ENCODE assay signal across 8 cellular contexts in the genomic region with DNA sequence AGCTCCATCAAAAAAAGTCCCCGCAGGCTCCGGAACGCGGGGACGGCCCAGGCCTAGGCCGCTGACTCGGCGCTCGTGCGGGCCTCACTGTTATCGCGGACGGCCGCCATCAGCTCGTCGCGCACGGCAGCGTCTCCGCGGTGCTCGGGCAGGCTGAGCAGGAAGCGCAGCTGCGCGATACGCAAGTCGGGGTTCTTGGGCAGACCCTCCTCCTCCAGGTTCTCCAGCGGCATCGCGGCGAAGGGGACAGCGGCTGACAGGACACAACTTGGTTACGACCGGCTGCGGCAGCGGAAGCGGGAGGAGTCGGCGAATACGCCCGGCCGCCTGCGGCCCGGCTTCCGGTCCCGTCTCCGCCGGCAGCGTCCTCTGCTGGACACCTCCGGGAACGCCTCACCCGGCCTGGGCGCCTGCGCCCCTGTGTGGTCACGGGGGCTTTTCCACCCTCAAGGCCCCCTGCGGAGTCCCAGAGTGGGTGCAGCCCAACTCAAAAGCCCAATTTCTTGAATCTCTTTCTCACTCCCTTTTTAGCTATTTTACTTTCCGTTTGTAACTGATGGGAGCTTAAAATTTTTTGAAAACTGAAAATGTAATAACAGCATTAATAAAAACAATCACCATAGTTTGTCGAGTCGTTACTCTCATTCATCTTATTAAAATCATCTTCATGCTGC. TPM values are rescaled to one million over a fixed set of nuclear protein-coding genes. Genes with fewer than 3 reads are reported as not detected.
DNase-seq lines count a peak whose midpoint lies in the region; ATAC-seq, FAIRE-seq and TF ChIP-seq lines count a peak whose summit lies in the region.

A gene (minus strand): TSS at position 308 of the 674 bp plus-strand sequence. CDS start 75 bp downstream, at position 233.

- H3K27ac Mint-ChIP-seq in immature natural killer cell, result peak within 1 kb of the TSS; percentile 80 to 93 (median 88)

- POLR2A ChIA-PET in A673 (lab: Charles Lee; ENCODE audit: low non-redundant PET), result no interaction called here

- peaks cover 7% of the 10 kb centered on the region for H3K4me1 ChIP-seq in A673 (ENCODE audit: insufficient read depth, low read length, poor library complexity, severe bottlenecking)
- H3K4me1 ChIP-seq in spleen, result peaks cover 18 to 47% (median 36%) of the 10 kb centered on the region in 6 donors

- peaks cover 5 to 9% (median 8%) of the 10 kb centered on the region in 3 donors for H3K36me3 Mint-ChIP-seq in immature natural killer cell

- WGBS in spleen, 5 donors, result 2 to 8% (median 3%) methylated on average over 15 to 59 of the region's 59 CpGs

- DNase-seq in A673 (ENCODE audit: low spot score), result peak; percentile 82
- DNase-seq in NCI-H2196 (lab: John Stamatoyannopoulos, UW; ENCODE audit: unreplicated experiment), result peak; percentile 75
- peak; percentile 67 for DNase-seq in bronchial epithelial cell (ENCODE audit: low read depth)
- DNase-seq in immature natural killer cell, result peak; percentile 91 to 93 (median 92)
- DNase-seq in spleen, result peak; percentile 99

- H3K36me3 ChIP-seq in A673 (ENCODE audit: insufficient read depth, low read length, poor library complexity, severe bottlenecking) (peaks cover 24% of the 10 kb centered on the region), bronchial epithelial cell (ENCODE audit: control insufficient read depth, insufficient read depth, low read length) (peaks cover 4% of the 10 kb centered on the region), spleen (peaks cover 0 to 39% (median 23%) of the 10 kb centered on the region in 6 donors)

- BruUV-seq in A673 (replicated peaks; lab: Mats Ljungman, UMichigan), result no TSS peak

- peaks cover 29 to 48% of the 10 kb centered on the region in 2 donors for H3K4me1 Mint-ChIP-seq in immature natural killer cell

- TF ChIP-seq CTCF in A673 (conservative IDR thresholded peaks at IDR 0.05; ENCODE audit: low read depth, low read length) (peak; percentile 83), WI38 (IDR thresholded peaks at IDR 0.05; ENCODE audit: low read depth, low read length) (peak; percentile 98), bronchial epithelial cell (IDR thresholded peaks at IDR 0.05; ENCODE audit: insufficient read depth, low read length, severe bottlenecking) (peak; percentile 100), spleen (IDR thresholded peaks at IDR 0.05 in 8 of 11, conservative IDR thresholded peaks at IDR 0.05 in 3 of 11) (peak; percentile 90 to 100 (median 99))

- peak within 1 kb of the TSS; percentile 88 for H3K4me3 ChIP-seq in A673 (ENCODE audit: low read depth, low read length, poor library complexity, severe bottlenecking)
- peak within 1 kb of the TSS; percentile 94 for H3K4me3 ChIP-seq in WI38 (ENCODE audit: low read depth, low read length)
- peak within 1 kb of the TSS; percentile 97 for H3K4me3 ChIP-seq in bronchial epithelial cell (ENCODE audit: low read depth, low read length)
- peak within 1 kb of the TSS; percentile 62 to 97 (median 79) for H3K4me3 ChIP-seq in spleen

- peaks cover 8 to 11% (median 10%) of the 10 kb centered on the region in 3 donors for H3K27me3 Mint-ChIP-seq in immature natural killer cell (ENCODE audit: low read depth in 3 of 3)

- H3K9me3 ChIP-seq in A673 (ENCODE audit: low read depth, low read length, poor library complexity, severe bottlenecking), result no peaks in the 10 kb centered on the region
- no peaks in the 10 kb centered on the region for H3K9me3 ChIP-seq in spleen

- no peak for FAIRE-seq in bronchial epithelial cell (lab: Jason Lieb, UNC)

- H3K27ac ChIP-seq in A673 (ENCODE audit: low read depth, low read length, poor library complexity, severe bottlenecking), result peak within 1 kb of the TSS; percentile 82
- H3K27ac ChIP-seq in spleen, result peak within 1 kb of the TSS; percentile 72 to 89 (median 86)

- intact Hi-C loops in A673 (cut with micrococcal nuclease; ENCODE audit: unreplicated experiment) (no loop called here), spleen (cut with DNase I; ENCODE audit: low total_unique reads) (no loop called here)

- no peaks in the 10 kb centered on the region for H3K9me3 Mint-ChIP-seq in immature natural killer cell

- peaks cover 5% of the 10 kb centered on the region for H3K27me3 ChIP-seq in A673 (replicated peaks; ENCODE audit: insufficient read depth, low read depth, low read length, poor library complexity)
- no peaks in the 10 kb centered on the region for H3K27me3 ChIP-seq in bronchial epithelial cell (ENCODE audit: control insufficient read depth, insufficient read depth, low read length)
- H3K27me3 ChIP-seq in spleen (replicated peaks in 1 of 7), result peaks cover 0 to 14% (median 0%) of the 10 kb centered on the region in 7 donors

- peak within 1 kb of the TSS; percentile 88 to 89 (median 88) for H3K4me3 Mint-ChIP-seq in immature natural killer cell

- ATAC-seq in GM18520 (IDR thresholded peaks at IDR 0.05; ENCODE audit: unreplicated experiment) (peak; percentile 92), HG03064 (IDR thresholded peaks at IDR 0.05; ENCODE audit: low read depth, unreplicated experiment) (peak; percentile 96)

- CTCF ChIA-PET in A673 (lab: Charles Lee), result no interaction called here

- no peak for TF ChIP-seq POLR2A in spleen (IDR thresholded peaks at IDR 0.05)

RNA-seq across cellular contexts. Expression of the gene that starts here (rescaled TPM):
- 65.3 and 66.5 TPM in 2 replicates for total RNA-seq in A673 (2021)
- 52.9 and 82.2 TPM in 2 replicates for total RNA-seq in bronchial epithelial cell
- polyA plus RNA-seq in immature natural killer cell, result 100 to 1,000 TPM in 2 of 3 donors, 10 to 100 TPM in 1; 92.3 to 161 (median 124) TPM
- total RNA-seq in spleen, result 10 to 100 TPM; 53.4 to 75.8 (median 60.4) TPM
- polyA plus RNA-seq in spleen, result 10 to 100 TPM; 49.0 to 57.5 (median 52.7) TPM

Comparison
In these comparisons a context has a peak if more than half of its experiments do, and no peak if none do; other contexts are left out.
1. Peak in every context shown above with its lines: DNase-seq, ATAC-seq, H3K4me3 ChIP-seq and H3K27ac ChIP-seq.